Comparison of ENCODE assay signal across 8 cellular contexts in the genomic region with DNA sequence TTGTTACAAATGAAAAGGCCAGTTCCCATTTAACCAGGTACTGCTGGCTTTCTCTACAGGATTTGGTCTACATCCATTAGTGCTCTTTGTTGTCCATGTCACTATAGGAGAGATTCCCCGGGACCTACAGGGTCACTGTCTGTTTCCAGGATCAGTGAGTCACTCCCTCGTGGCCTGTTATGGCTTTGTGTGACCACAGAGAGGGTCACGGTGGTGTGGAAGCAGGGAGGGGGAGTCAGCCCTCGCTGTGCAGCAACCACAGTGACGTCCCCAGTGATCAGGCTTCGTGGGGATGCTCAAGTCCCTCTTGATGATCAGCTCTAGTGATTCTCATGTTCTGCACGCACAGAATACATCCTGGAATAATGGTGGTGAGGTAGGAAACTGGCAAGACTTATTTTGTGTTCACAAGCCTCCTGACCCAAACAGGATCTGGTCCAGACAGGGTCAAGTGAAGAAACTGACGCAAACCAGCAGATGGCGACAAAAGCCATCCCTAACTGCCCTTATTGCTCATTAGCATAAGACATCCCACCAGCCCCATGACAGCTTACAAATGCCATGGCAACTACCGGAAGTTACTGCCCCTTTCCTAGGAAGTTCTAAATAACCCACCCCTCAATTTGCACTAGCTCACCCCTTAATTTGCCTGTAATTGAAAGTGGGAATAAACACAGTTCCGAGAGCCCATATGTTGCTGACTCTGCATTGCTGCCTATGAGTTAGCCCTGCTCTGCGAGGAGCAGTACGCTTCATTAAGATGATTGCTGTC.
DNase-seq lines count a peak whose midpoint lies in the region; ATAC-seq and TF ChIP-seq lines count a peak whose summit lies in the region.

No MANE protein-coding gene starts in this region.

- H3K9ac ChIP-seq in endodermal cell (ENCODE audit: extremely low read depth, low read length, poor library complexity, severe bottlenecking): no peak overlapping the region

- no peaks in the 10 kb centered on the region for H3K4me1 ChIP-seq in OCI-LY7 (ENCODE audit: insufficient read depth, low read length, poor library complexity, severe bottlenecking)
- no peaks in the 10 kb centered on the region for H3K4me1 ChIP-seq in endodermal cell (ENCODE audit: control insufficient read depth, insufficient read depth, low read length)

- H3K79me2 ChIP-seq in OCI-LY7 (ENCODE audit: insufficient read depth, low read depth, low read length): no peaks in the 10 kb centered on the region

- H4K20me1 ChIP-seq in OCI-LY7 (ENCODE audit: insufficient read depth, low read length): no peaks in the 10 kb centered on the region

- H3K4me3 ChIP-seq in OCI-LY7 (ENCODE audit: low read depth, low read length, poor library complexity, severe bottlenecking): no peak overlapping the region
- H3K4me3 ChIP-seq in endodermal cell (ENCODE audit: low read length): no peak overlapping the region

- BruUV-seq in OCI-LY7 (replicated peaks; lab: Mats Ljungman, UMichigan): no TSS peak

- H3K4me3 Mint-ChIP-seq in endodermal cell: no peak overlapping the region
- H3K4me3 Mint-ChIP-seq in nephron progenitor cell: no peak overlapping the region
- no peak overlapping the region for H3K4me3 Mint-ChIP-seq in stimulated activated memory B cell treated with anti-CD40 and anti-IgM and Interleukin-4, amounts not matched to agents 10 μg/mL and 1 μg/mL and 100 μg/mL, for 72 hours

- H3K9me3 Mint-ChIP-seq in endodermal cell (no peaks in the 10 kb centered on the region), nephron progenitor cell (no peaks in the 10 kb centered on the region)
- H3K9me3 Mint-ChIP-seq in stimulated activated memory B cell treated with anti-CD40 and anti-IgM and Interleukin-4, amounts not matched to agents 10 μg/mL and 1 μg/mL and 100 μg/mL, for 72 hours: no peaks in the 10 kb centered on the region

- peak; percentile 56 for ATAC-seq in Right ventricle myocardium superior (ENCODE audit: poor library complexity)
- peak; percentile 88 for ATAC-seq in HG02870 (IDR thresholded peaks at IDR 0.05; ENCODE audit: unreplicated experiment)
- no peak for ATAC-seq in stimulated activated memory B cell treated with anti-CD40 and anti-IgM and Interleukin-4, amounts not matched to agents 10 μg/mL and 1 μg/mL and 100 μg/mL, for 72 hours

- H3K27ac Mint-ChIP-seq in endodermal cell (no peak overlapping the region), nephron progenitor cell (no peak overlapping the region)
- no peak overlapping the region for H3K27ac Mint-ChIP-seq in stimulated activated memory B cell treated with anti-CD40 and anti-IgM and Interleukin-4, amounts not matched to agents 10 μg/mL and 1 μg/mL and 100 μg/mL, for 72 hours

- intact Hi-C loops in Right ventricle myocardium superior (cut with DNase I) (no loop called here), cardiac septum (cut with DNase I) (no loop called here), OCI-LY7 (cut with micrococcal nuclease; ENCODE audit: unreplicated experiment) (no loop called here)

- no peak for DNase-seq in Right ventricle myocardium superior
- no peak for DNase-seq in cardiac septum (ENCODE audit: low spot score)
- DNase-seq in OCI-LY7 (ENCODE audit: low spot score): peak; percentile 60
- DNase-seq in endodermal cell: peak; percentile 90
- peak; percentile 29 for DNase-seq in nephron progenitor cell
- DNase-seq in mesenteric fat pad (ENCODE audit: low spot score): no peak

- H3K27me3 ChIP-seq in endodermal cell (ENCODE audit: control insufficient read depth, insufficient read depth, low read length, poor library complexity, severe bottlenecking): no peaks in the 10 kb centered on the region

- H3K4me2 ChIP-seq in OCI-LY7 (ENCODE audit: low read length): no peak overlapping the region

- TF ChIP-seq CTCF in OCI-LY7 (conservative IDR thresholded peaks at IDR 0.05; ENCODE audit: low read length): peak; percentile 81
- TF ChIP-seq CTCF in endodermal cell (conservative IDR thresholded peaks at IDR 0.05): peak; percentile 84
- peak; percentile 34 for TF ChIP-seq CTCF in nephron progenitor cell (IDR thresholded peaks at IDR 0.05)

- CTCF ChIA-PET in OCI-LY7 (lab: Charles Lee; ENCODE audit: unreplicated experiment): interaction anchor here (0.6 kb wide), 1 partner anchor 1330 kb away, joined by 5 read pairs; no protein-coding TSS in a partner anchor

- peak overlapping the region; percentile 70 for H2AFZ ChIP-seq in OCI-LY7 (ENCODE audit: low read length)

- 70 to 77% methylated on average over 8 to 13 of the region's 13 CpGs for WGBS in endodermal cell (ENCODE audit: insufficient coverage in 1 of 2, insufficient read length in 1 of 2), 2 experiments

- H3K4me1 Mint-ChIP-seq in endodermal cell (no peaks in the 10 kb centered on the region), nephron progenitor cell (peaks cover 13% of the 10 kb centered on the region)
- H3K4me1 Mint-ChIP-seq in stimulated activated memory B cell treated with anti-CD40 and anti-IgM and Interleukin-4, amounts not matched to agents 10 μg/mL and 1 μg/mL and 100 μg/mL, for 72 hours: peaks cover 10% of the 10 kb centered on the region

- H3K9me2 ChIP-seq in OCI-LY7 (ENCODE audit: insufficient read depth, low read length): no peaks in the 10 kb centered on the region

- H3K27ac ChIP-seq in OCI-LY7 (ENCODE audit: low read depth, low read length, poor library complexity, severe bottlenecking): no peak overlapping the region
- no peak overlapping the region for H3K27ac ChIP-seq in endodermal cell (ENCODE audit: low read depth, low read length)

- H3K36me3 ChIP-seq in OCI-LY7 (ENCODE audit: insufficient read depth, low read length): no peaks in the 10 kb centered on the region
- no peaks in the 10 kb centered on the region for H3K36me3 ChIP-seq in endodermal cell (ENCODE audit: control insufficient read depth, insufficient read depth, low read length)

- H3K9me3 ChIP-seq in OCI-LY7 (ENCODE audit: low read length): no peaks in the 10 kb centered on the region
- no peaks in the 10 kb centered on the region for H3K9me3 ChIP-seq in endodermal cell (ENCODE audit: control insufficient read depth, low read length)

- no peaks in the 10 kb centered on the region for H3K36me3 Mint-ChIP-seq in endodermal cell (ENCODE audit: low read depth)
- no peaks in the 10 kb centered on the region for H3K36me3 Mint-ChIP-seq in nephron progenitor cell (ENCODE audit: low read depth)
- no peaks in the 10 kb centered on the region for H3K36me3 Mint-ChIP-seq in stimulated activated memory B cell treated with anti-CD40 and anti-IgM and Interleukin-4, amounts not matched to agents 10 μg/mL and 1 μg/mL and 100 μg/mL, for 72 hours

- POLR2A ChIA-PET in OCI-LY7 (lab: Charles Lee): interaction anchor here (1.6 kb wide), 1 partner anchor 9 kb away, joined by 6 read pairs; no protein-coding TSS in a partner anchor

- no peaks in the 10 kb centered on the region for H3K27me3 Mint-ChIP-seq in endodermal cell (ENCODE audit: insufficient read depth)
- H3K27me3 Mint-ChIP-seq in nephron progenitor cell (ENCODE audit: low read depth, poor library complexity): no peaks in the 10 kb centered on the region
- no peaks in the 10 kb centered on the region for H3K27me3 Mint-ChIP-seq in stimulated activated memory B cell treated with anti-CD40 and anti-IgM and Interleukin-4, amounts not matched to agents 10 μg/mL and 1 μg/mL and 100 μg/mL, for 72 hours

Comparison
In these comparisons a context has a peak if more than half of its experiments do, and no peak if none do; other contexts are left out.
1. DNase-seq: peak in OCI-LY7 (single experiment), endodermal cell (single experiment) and nephron progenitor cell (single experiment); none in Right ventricle myocardium superior (single experiment), cardiac septum (single experiment) and mesenteric fat pad (single experiment).
2. CTCF ChIP-seq: peak in every context shown above with its lines; median percentile 84 in endodermal cell; 81 in OCI-LY7; 34 in nephron progenitor cell.